9 cellular contexts compared by ENCODE assay signal in the genomic region with DNA sequence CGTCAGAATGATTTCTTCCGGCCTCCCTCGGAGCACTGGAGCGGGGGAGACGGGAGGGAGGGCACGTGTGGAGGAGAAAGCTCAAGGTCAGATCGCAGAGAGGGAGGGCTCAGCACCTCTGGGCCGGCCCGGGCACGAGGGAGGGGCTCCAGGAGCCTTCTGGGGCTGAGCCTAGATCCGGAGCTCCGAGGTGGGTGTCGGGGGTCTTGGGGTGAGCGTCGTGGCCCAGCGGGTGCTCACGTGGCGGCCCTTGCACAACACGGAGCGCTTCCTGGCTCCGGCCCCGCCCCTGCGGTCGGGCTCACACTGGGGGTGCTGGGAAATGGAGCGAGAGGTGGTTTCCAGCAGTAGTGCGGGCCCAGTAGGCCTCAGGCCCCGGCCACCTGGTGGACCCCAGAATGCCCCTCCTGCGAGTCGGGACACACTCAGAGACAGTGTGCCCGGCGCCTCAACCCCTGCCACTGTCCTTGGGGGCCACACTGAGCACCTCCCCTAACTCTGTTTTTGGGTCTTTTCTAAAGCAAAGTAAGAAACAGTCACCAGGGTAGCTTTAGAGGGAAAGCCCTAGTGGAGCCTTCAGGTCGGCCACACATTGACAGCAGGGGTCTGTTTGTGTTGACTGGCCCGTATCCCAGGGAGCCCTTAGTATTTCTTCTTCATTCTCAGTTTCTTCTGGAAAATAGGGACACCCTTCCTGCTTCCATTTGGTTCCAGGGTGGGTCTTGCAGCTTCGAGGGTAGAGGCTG. TPM values are rescaled to one million over a fixed set of nuclear protein-coding genes. Genes with fewer than 3 reads are reported as not detected.
DNase-seq lines count a peak whose midpoint lies in the region; ATAC-seq, FAIRE-seq and TF ChIP-seq lines count a peak whose summit lies in the region.
"Had no signal": no experiment of that assay in that cellular context is flagged by ENCODE, and none has a peak within 500 bp of the region (broad histone marks: within the 10 kb centered on the region; RNA-seq: fewer than 3 reads in every experiment).

No MANE protein-coding gene starts in this region.

- FAIRE-seq in GM19239 (lab: Jason Lieb, UNC), result no peak
- FAIRE-seq: frontal cortex had no signal

- H3K9me3 ChIP-seq in SK-N-SH, result no peaks in the 10 kb centered on the region
- no peaks in the 10 kb centered on the region for H3K9me3 ChIP-seq in aorta (ENCODE audit: control insufficient read depth, low read length)

- POLR2A ChIA-PET in SK-N-SH (lab: Yijun Ruan, JAX), result no interaction called here

- H3K36me3 ChIP-seq in SK-N-SH (replicated peaks in 1 of 2; ENCODE audit: control insufficient read depth in 1 of 2, insufficient read depth in 2 of 2, low read length in 1 of 2), result peaks cover 37 to 41% of the 10 kb centered on the region in 2 experiments
- no peaks in the 10 kb centered on the region for H3K36me3 ChIP-seq in aorta (ENCODE audit: control insufficient read depth in 1 of 2, insufficient read depth in 2 of 2, low read length in 1 of 2)

- no peak for TF ChIP-seq CTCF in SK-N-SH (IDR thresholded peaks at IDR 0.05)
- TF ChIP-seq CTCF in retinal pigment epithelial cell (conservative IDR thresholded peaks at IDR 0.05; ENCODE audit: low read depth, low read length), result no peak

- H3K27ac ChIP-seq in SK-N-SH (ENCODE audit: low read depth in 2 of 2, low read length in 1 of 2) (peak overlapping the region; percentile 70 to 79), aorta (ENCODE audit: low read depth in 1 of 2, low read length in 2 of 2) (no peak overlapping the region)

- no peaks in the 10 kb centered on the region for H3F3A ChIP-seq in SK-N-SH (replicated peaks; ENCODE audit: insufficient read depth)

- TF ChIP-seq RAD21 in SK-N-SH (IDR thresholded peaks at IDR 0.05; ENCODE audit: low read length), result no peak

- H3K4me2 ChIP-seq in SK-N-SH, result peak overlapping the region; percentile 99

- intact Hi-C loops in left ventricle myocardium superior (cut with micrococcal nuclease), result no loop called here
- intact Hi-C loops in aorta (cut with DNase I), result no loop called here

- no peaks in the 10 kb centered on the region for H3K9me2 ChIP-seq in SK-N-SH

- H3K4me1 ChIP-seq in SK-N-SH (ENCODE audit: control insufficient read depth in 1 of 2, insufficient read depth in 2 of 2, low read depth in 1 of 2, low read length in 1 of 2) (peaks cover 13 to 49% of the 10 kb centered on the region in 2 experiments; a peak in 3 of 4 replicates), aorta (ENCODE audit: control insufficient read depth in 1 of 2, insufficient read depth in 2 of 2, low read length in 2 of 2) (no peaks in the 10 kb centered on the region)

- no peak for TF ChIP-seq EP300 in SK-N-SH (IDR thresholded peaks at IDR 0.05; ENCODE audit: borderline replicate concordance in 1 of 2, low read depth in 1 of 2, low read length in 1 of 2)

- peak overlapping the region; percentile 76 for H2AFZ ChIP-seq in SK-N-SH (ENCODE audit: low read depth)

- WGBS in SK-N-SH (ENCODE audit: low lambda C conversion rate), result 7% methylated on average over 12 of the region's 34 CpGs
- WGBS in aorta, 2 donors, result 9% methylated on average over 34 of the region's 34 CpGs

- CTCF ChIA-PET in SK-N-SH (lab: Yijun Ruan, JAX), result interaction anchor here (0.7 to 2.3 kb wide), 15 partner anchors 9 to 144 kb away, joined by 3 to 13 read pairs (median 4); no protein-coding TSS in a partner anchor

- DNase-seq in CD1c-positive myeloid dendritic cell (ENCODE audit: extremely low spot score) (peak; percentile 85), GM19239 (ENCODE audit: insufficient read length, low spot score) (peak; percentile 62), SK-N-SH (peak; percentile 78), left ventricle myocardium superior (peak; percentile 86), retinal pigment epithelial cell (ENCODE audit: low read depth) (no peak), aorta (peak; percentile 85 to 91)
- DNase-seq in activated naive CD8-positive, alpha-beta T cell treated with anti-CD3 and anti-CD28 coated beads, Interleukin-2, amount 50 U/mL, for 16 hours (ENCODE audit: low read depth, low spot score), result peak; percentile 67

- H3K9ac ChIP-seq in SK-N-SH, result peak overlapping the region; percentile 96

- ATAC-seq in HG03378 (IDR thresholded peaks at IDR 0.05; ENCODE audit: unreplicated experiment), result peak; percentile 66
- ATAC-seq in left ventricle myocardium superior, result peak; percentile 75
- ATAC-seq in aorta (ENCODE audit: low FRiP score), result peak; percentile 75

- peaks cover 18% of the 10 kb centered on the region; the same call in 1 of the 2 replicates for H4K20me1 ChIP-seq in SK-N-SH (ENCODE audit: insufficient read depth)

- H3K4me3 ChIP-seq in SK-N-SH (ENCODE audit: low read depth in 2 of 2, low read length in 1 of 2) (peak overlapping the region; percentile 95 to 96), retinal pigment epithelial cell (ENCODE audit: low read length) (peak overlapping the region; percentile 74), aorta (ENCODE audit: low read length in 2 of 2) (peak overlapping the region; percentile 44 to 56)

- peaks cover 47% of the 10 kb centered on the region for H3K79me2 ChIP-seq in SK-N-SH (ENCODE audit: insufficient read depth)

- H3K27me3 ChIP-seq in SK-N-SH (ENCODE audit: insufficient read depth), result no peaks in the 10 kb centered on the region
- H3K27me3 ChIP-seq in aorta (ENCODE audit: control insufficient read depth in 1 of 2, insufficient read depth in 2 of 2, low read length in 1 of 2), result no peaks in the 10 kb centered on the region

TF ChIP-seq in SK-N-SH, 30 proteins besides CTCF, POLR2A, EP300 and RAD21 (continues in another document):
- TF ChIP-seq NFIC (IDR thresholded peaks at IDR 0.05; ENCODE audit: borderline replicate concordance) (no peak), TAF1 (IDR thresholded peaks at IDR 0.05; ENCODE audit: borderline replicate concordance, low read depth, low read length) (no peak), IRF3 (IDR thresholded peaks at IDR 0.05; ENCODE audit: low read depth, low read length) (no peak), USF1 (IDR thresholded peaks at IDR 0.05; ENCODE audit: borderline replicate concordance, low read depth) (peak; percentile 65), POLR2AphosphoS5 (IDR thresholded peaks at IDR 0.05; ENCODE audit: low read depth, low read length) (no peak), GABPA (IDR thresholded peaks at IDR 0.05; ENCODE audit: low read depth) (no peak), RCOR1 (IDR thresholded peaks at IDR 0.05; ENCODE audit: low read length) (no peak)
- TF ChIP-seq, protein P1, sequence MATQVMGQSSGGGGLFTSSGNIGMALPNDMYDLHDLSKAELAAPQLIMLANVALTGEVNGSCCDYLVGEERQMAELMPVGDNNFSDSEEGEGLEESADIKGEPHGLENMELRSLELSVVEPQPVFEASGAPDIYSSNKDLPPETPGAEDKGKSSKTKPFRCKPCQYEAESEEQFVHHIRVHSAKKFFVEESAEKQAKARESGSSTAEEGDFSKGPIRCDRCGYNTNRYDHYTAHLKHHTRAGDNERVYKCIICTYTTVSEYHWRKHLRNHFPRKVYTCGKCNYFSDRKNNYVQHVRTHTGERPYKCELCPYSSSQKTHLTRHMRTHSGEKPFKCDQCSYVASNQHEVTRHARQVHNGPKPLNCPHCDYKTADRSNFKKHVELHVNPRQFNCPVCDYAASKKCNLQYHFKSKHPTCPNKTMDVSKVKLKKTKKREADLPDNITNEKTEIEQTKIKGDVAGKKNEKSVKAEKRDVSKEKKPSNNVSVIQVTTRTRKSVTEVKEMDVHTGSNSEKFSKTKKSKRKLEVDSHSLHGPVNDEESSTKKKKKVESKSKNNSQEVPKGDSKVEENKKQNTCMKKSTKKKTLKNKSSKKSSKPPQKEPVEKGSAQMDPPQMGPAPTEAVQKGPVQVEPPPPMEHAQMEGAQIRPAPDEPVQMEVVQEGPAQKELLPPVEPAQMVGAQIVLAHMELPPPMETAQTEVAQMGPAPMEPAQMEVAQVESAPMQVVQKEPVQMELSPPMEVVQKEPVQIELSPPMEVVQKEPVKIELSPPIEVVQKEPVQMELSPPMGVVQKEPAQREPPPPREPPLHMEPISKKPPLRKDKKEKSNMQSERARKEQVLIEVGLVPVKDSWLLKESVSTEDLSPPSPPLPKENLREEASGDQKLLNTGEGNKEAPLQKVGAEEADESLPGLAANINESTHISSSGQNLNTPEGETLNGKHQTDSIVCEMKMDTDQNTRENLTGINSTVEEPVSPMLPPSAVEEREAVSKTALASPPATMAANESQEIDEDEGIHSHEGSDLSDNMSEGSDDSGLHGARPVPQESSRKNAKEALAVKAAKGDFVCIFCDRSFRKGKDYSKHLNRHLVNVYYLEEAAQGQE (IDR thresholded peaks at IDR 0.05; ENCODE audit: low read depth, low read length), result no peak

RNA-seq across cellular contexts. Expression of gene PPIF, which starts 0.8 kb away (rescaled TPM):
- 73.8 and 85.9 TPM in 2 replicates for polyA plus RNA-seq in SK-N-SH (2012; rRNA removed)
- polyA plus RNA-seq in SK-N-SH (2012; cell fraction: cytosol; rRNA removed), result 64.9 and 80.6 TPM in 2 replicates
- polyA plus RNA-seq in SK-N-SH (2012; cell fraction: nucleus; rRNA removed), result 163 and 169 TPM in 2 replicates
- total RNA-seq in left ventricle myocardium superior, result 139 TPM
- 10 to 100 TPM; 16.8 to 21.2 TPM for total RNA-seq in aorta
- 10 to 100 TPM in 1 of 2 donors, 1 to 10 TPM in 1; 9.0 to 11.1 TPM for polyA plus RNA-seq in aorta

Comparison
In these comparisons a context has a peak if more than half of its experiments do, and no peak if none do; other contexts are left out.
1. H3K27ac ChIP-seq: peak in SK-N-SH (2 of 2); none in aorta (0 of 2).
2. Peak in every context shown above with its lines, with median percentiles within 50 percentile points of each other: ATAC-seq and H3K4me3 ChIP-seq.